In the genomic region with DNA sequence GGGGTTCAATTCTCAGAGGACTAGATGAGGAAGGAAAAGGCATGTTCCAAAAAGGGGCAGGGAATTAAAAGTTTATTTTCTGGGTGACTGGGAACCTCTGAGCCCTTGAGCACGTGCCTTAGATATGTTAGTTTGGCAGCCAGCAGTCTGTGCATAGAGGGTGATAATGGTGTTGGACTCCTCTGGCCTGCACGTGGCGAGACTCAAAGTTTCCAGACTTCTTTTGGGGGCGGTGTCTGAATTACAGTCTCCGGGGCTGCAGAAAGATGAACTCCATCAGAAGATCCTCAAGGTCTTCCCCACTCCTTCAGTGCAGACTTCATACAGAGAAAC, we compare ENCODE assay signal across 8 cellular contexts. TPM values are rescaled to one million over a fixed set of nuclear protein-coding genes. Genes with fewer than 3 reads are reported as not detected.
DNase-seq lines count a peak whose midpoint lies in the region; ATAC-seq, FAIRE-seq and TF ChIP-seq lines count a peak whose summit lies in the region.

No MANE protein-coding gene starts in this region.

- H3K9me3 Mint-ChIP-seq in naive thymus-derived CD8-positive, alpha-beta T cell: no peaks in the 10 kb centered on the region

- peaks cover 8 to 29% (median 18%) of the 10 kb centered on the region in 5 donors for H3K27me3 Mint-ChIP-seq in naive thymus-derived CD8-positive, alpha-beta T cell

- H3K4me3 ChIP-seq in RWPE2 (ENCODE audit: severe bottlenecking) (peak overlapping the region; percentile 45), H1 (ENCODE audit: extremely low read depth in 1 of 4, insufficient read depth in 2 of 4, low read depth in 3 of 4, low read length in 4 of 4) (peak overlapping the region; percentile 50 to 68 (median 64))

- no peak for TF ChIP-seq EP300 in H1 (IDR thresholded peaks at IDR 0.05; ENCODE audit: borderline replicate concordance in 1 of 2, low read depth in 2 of 2, low read length in 2 of 2)

- 54% methylated on average over 5 of the region's 5 CpGs; no CpG with 5 or more reads in 1 of the 2 experiments for WGBS in H1 (ENCODE audit: extremely low coverage in 1 of 2, insufficient coverage in 1 of 2, insufficient read length in 1 of 2, insufficient replicate concordance in 2 of 2, low coverage in 1 of 2, low lambda C conversion rate in 2 of 2, missing lambda C conversion rate in 1 of 2), 2 experiments

- H3K14ac ChIP-seq in H1 (ENCODE audit: insufficient read length): no peak overlapping the region

- H3K36me3 ChIP-seq in RWPE2 (ENCODE audit: low read depth): no peaks in the 10 kb centered on the region
- H3K36me3 ChIP-seq in H1 (ENCODE audit: control insufficient read depth in 2 of 4, insufficient read depth in 4 of 4, low read length in 3 of 4): no peaks in the 10 kb centered on the region

- CTCF ChIA-PET in H1 (lab: Charles Lee; ENCODE audit: partially characterized antibody): interaction anchor here (0.7 to 2.0 kb wide), 4 partner anchors 15 to 159 kb away, joined by 3 to 5 read pairs (median 4); no protein-coding TSS in a partner anchor

- H3K4me2 ChIP-seq in H1 (ENCODE audit: insufficient read depth in 1 of 2, low read depth in 2 of 2, low read length in 2 of 2): peak overlapping the region; percentile 73 to 98

- peak overlapping the region; percentile 79; the same call in 1 of the 2 replicates for H3K18ac ChIP-seq in H1 (ENCODE audit: extremely low read depth, low read length)

- peaks cover 15 to 30% of the 10 kb centered on the region in 2 experiments for H3K79me2 ChIP-seq in H1 (ENCODE audit: control insufficient read depth in 1 of 2, insufficient read depth in 2 of 2, low read length in 2 of 2)

- H3K4ac ChIP-seq in H1 (replicated peaks; ENCODE audit: insufficient read length, low read depth, low read length): peak overlapping the region; percentile 24

- peak overlapping the region; percentile 40 for H4K91ac ChIP-seq in H1 (replicated peaks; ENCODE audit: insufficient read length, low read length)

- TF ChIP-seq POLR2A in H54 (IDR thresholded peaks at IDR 0.05; ENCODE audit: low read depth, low read length) (no peak), H1 (IDR thresholded peaks at IDR 0.05; ENCODE audit: control extremely low read depth in 1 of 2, low read depth in 2 of 2, low read length in 2 of 2) (no peak)

- no peaks in the 10 kb centered on the region for H3K36me3 Mint-ChIP-seq in naive thymus-derived CD8-positive, alpha-beta T cell

- H3K4me1 Mint-ChIP-seq in naive thymus-derived CD8-positive, alpha-beta T cell: peaks cover 12 to 20% (median 20%) of the 10 kb centered on the region in 4 donors

- H3K27ac Mint-ChIP-seq in naive thymus-derived CD8-positive, alpha-beta T cell: peak overlapping the region in 8 of 10 donors; percentile 20 to 90 (median 48)

- H3K4me1 ChIP-seq in RWPE2 (ENCODE audit: insufficient read depth, poor library complexity, severe bottlenecking) (peaks cover 4% of the 10 kb centered on the region), H1 (replicated peaks in 1 of 4; ENCODE audit: control insufficient read depth in 3 of 4, insufficient read depth in 4 of 4, low read length in 3 of 4) (peaks cover 3 to 14% (median 12%) of the 10 kb centered on the region in 4 experiments)

- 0 out of 2 replicates have a peak overlapping the region, but pooled peaks have one; percentile 49 for H2BK5ac ChIP-seq in H1 (ENCODE audit: low read depth, low read length)

- ATAC-seq in RWPE2 (ENCODE audit: low read depth): peak; percentile 6
- peak in 1 of 2 donors; percentile 9 for ATAC-seq in naive thymus-derived CD8-positive, alpha-beta T cell
- ATAC-seq in HG03159 (IDR thresholded peaks at IDR 0.05; ENCODE audit: unreplicated experiment): no peak

- H4K8ac ChIP-seq in H1 (ENCODE audit: extremely low read depth, insufficient read depth, low read length): peak overlapping the region; percentile 69

- POLR2A ChIA-PET in H1 (lab: Charles Lee; ENCODE audit: partially characterized antibody): interaction anchor here (0.8 to 3.2 kb wide), 11 partner anchors 10 to 181 kb away, joined by 3 to 16 read pairs (median 4); no protein-coding TSS in a partner anchor
- POLR2A ChIA-PET in naive thymus-derived CD8-positive, alpha-beta T cell (lab: Charles Lee): interaction anchor here (1.2 kb wide), 2 partner anchors 9 to 10 kb away, joined by 4 read pairs; no protein-coding TSS in a partner anchor

- peak overlapping the region in 3 of 4 experiments; percentile 70 to 85 (median 85); a peak in 6 of 7 replicates for H3K9ac ChIP-seq in H1 (replicated peaks in 1 of 4; ENCODE audit: extremely low read depth in 1 of 4, low read depth in 3 of 4, low read length in 3 of 4)

- H3K23me2 ChIP-seq in H1 (ENCODE audit: low read depth, low read length): peaks cover 12% of the 10 kb centered on the region

- H3K23ac ChIP-seq in H1 (ENCODE audit: insufficient read length): no peak overlapping the region

- H2AFZ ChIP-seq in H1 (ENCODE audit: low read length): peak overlapping the region; percentile 63; the same call in 1 of the 2 replicates

- TF ChIP-seq CTCF in RWPE2 (IDR thresholded peaks at IDR 0.05; ENCODE audit: poor library complexity, severe bottlenecking) (no peak), H1 (IDR thresholded peaks at IDR 0.05; ENCODE audit: control extremely low read depth in 1 of 3, insufficient read depth in 1 of 3, low read depth in 1 of 3, low read length in 3 of 3) (no peak), GM20000 (IDR thresholded peaks at IDR 0.05; ENCODE audit: extremely low read depth, missing control alignments) (no peak)

- no peak overlapping the region; the same call in 1 of the 2 replicates for H2BK15ac ChIP-seq in H1 (ENCODE audit: low read length)

- H2BK120ac ChIP-seq in H1 (replicated peaks; ENCODE audit: low read depth, low read length): no peak overlapping the region

- H3K27me3 ChIP-seq in RWPE2 (ENCODE audit: insufficient read depth, poor library complexity, severe bottlenecking) (no peaks in the 10 kb centered on the region), H1 (replicated peaks in 1 of 4; ENCODE audit: control insufficient read depth in 3 of 4, extremely low read depth in 1 of 4, insufficient read depth in 3 of 4, low read length in 3 of 4) (peaks cover 0 to 3% (median 0%) of the 10 kb centered on the region in 4 experiments; a peak in 1 of 7 replicates)

- peak overlapping the region; percentile 11 for H4K5ac ChIP-seq in H1 (ENCODE audit: insufficient read length, low read depth, low read length)

- no peak overlapping the region for H2BK20ac ChIP-seq in H1 (ENCODE audit: low read length)

- no peak overlapping the region for H2BK12ac ChIP-seq in H1 (ENCODE audit: low read depth, low read length)

- no peak overlapping the region for H2AK5ac ChIP-seq in H1 (ENCODE audit: low read depth, low read length)

- TF ChIP-seq RAD21 in H1 (IDR thresholded peaks at IDR 0.05 in 1 of 2, conservative IDR thresholded peaks at IDR 0.05 in 1 of 2; ENCODE audit: low read depth in 2 of 2, low read length in 2 of 2): no peak

- DNase-seq in H54 (ENCODE audit: insufficient read length, low spot score) (no peak), RWPE2 (ENCODE audit: low spot score) (no peak), H1 (ENCODE audit: low read depth in 1 of 2, low spot score in 2 of 2) (no peak), GDM1 (lab: John Stamatoyannopoulos, UW) (no peak), GM20000 (ENCODE audit: low spot score) (no peak), SIG-M5 treated with dmso at 0.1 percent for 504 hours (lab: John Stamatoyannopoulos, UW; ENCODE audit: unreplicated experiment) (no peak)
- peak in 3 of 10 donors; percentile 6 to 22 (median 16) for DNase-seq in naive thymus-derived CD8-positive, alpha-beta T cell

- H4K20me1 ChIP-seq in H1 (replicated peaks in 1 of 2; ENCODE audit: control insufficient read depth in 1 of 2, insufficient read depth in 2 of 2, low read length in 2 of 2): peaks cover 11 to 22% of the 10 kb centered on the region in 2 experiments

- H3K4me3 Mint-ChIP-seq in naive thymus-derived CD8-positive, alpha-beta T cell: peak overlapping the region; percentile 79 to 94 (median 87)

- no peak overlapping the region for H3K56ac ChIP-seq in H1 (replicated peaks; ENCODE audit: insufficient read length, low read depth, low read length)

- H3K79me1 ChIP-seq in H1 (ENCODE audit: low read depth, low read length): peaks cover 2% of the 10 kb centered on the region; the same call in 1 of the 2 replicates

- FAIRE-seq in H54 (lab: Jason Lieb, UNC): peak; percentile 33
- FAIRE-seq in H1 (lab: Jason Lieb, UNC): no peak

- H3K27ac ChIP-seq in RWPE2 (ENCODE audit: poor library complexity, severe bottlenecking) (peak overlapping the region; percentile 15), H1 (ENCODE audit: low read depth, low read length) (peak overlapping the region; percentile 83)

- H3K9me3 ChIP-seq in RWPE2 (ENCODE audit: severe bottlenecking) (no peaks in the 10 kb centered on the region), H1 (ENCODE audit: insufficient read depth in 2 of 2, low read depth in 1 of 2, low read length in 1 of 2) (no peaks in the 10 kb centered on the region)

TF ChIP-seq in H1, 55 proteins besides CTCF, POLR2A, EP300 and RAD21 (continues in another document):
- TF ChIP-seq TCF12 (IDR thresholded peaks at IDR 0.05; ENCODE audit: low read depth, low read length) (no peak), POLR2AphosphoS5 (IDR thresholded peaks at IDR 0.05; ENCODE audit: low read depth, low read length) (no peak), MAFK (IDR thresholded peaks at IDR 0.05; ENCODE audit: low read depth, low read length) (no peak), SP1 (IDR thresholded peaks at IDR 0.05; ENCODE audit: low read depth, low read length) (no peak)

RNA-seq across cellular contexts. Expression of a gene that starts 0.9 kb away (rescaled TPM):
- total RNA-seq in H1 (2021; fragmentation: NEBNext Ultra II Directional; extraction: Animal tissue kit (Norgen Biotek cat#: 25700)): 20.6 and 21.7 TPM in 2 replicates
- polyA plus RNA-seq in H1 (2011; rRNA removed): 14.1 and 21.0 TPM in 2 replicates
- 12.7 TPM for polyA plus RNA-seq in H1 (2011; cell fraction: cytosol; rRNA removed)
- 20.6 TPM for polyA plus RNA-seq in H1 (2011; cell fraction: nucleus; rRNA removed)
- polyA plus RNA-seq in H1 (2012, experiment 1 of 2): 8.5 to 15.1 TPM (median 12.1 TPM) in 4 replicates
- polyA plus RNA-seq in H1 (2012, experiment 2 of 2): 6.6 TPM
- polyA plus RNA-seq in H1 (2013, experiment 1 of 2): 15.5 TPM
- polyA plus RNA-seq in H1 (2013, experiment 2 of 2): 17.6 TPM
- polyA minus RNA-seq in H1 (2011; rRNA and poly(A)+ RNA removed): 9.9 and 12.3 TPM in 2 replicates
- polyA minus RNA-seq in H1 (2011; cell fraction: cytosol; rRNA and poly(A)+ RNA removed): 15.9 TPM
- 15.9 TPM for polyA minus RNA-seq in H1 (2011; cell fraction: nucleus; rRNA and poly(A)+ RNA removed)
- under 1 TPM; 0.60 to 0.69 TPM for total RNA-seq in naive thymus-derived CD8-positive, alpha-beta T cell
- polyA plus RNA-seq in naive thymus-derived CD8-positive, alpha-beta T cell: under 1 TPM in 2 of 3 donors, not detected in 1; 0.08 TPM

Comparison
In these comparisons a context has a peak if more than half of its experiments do, and no peak if none do; other contexts are left out.
1. RNA of a gene that starts 0.9 kb away (total RNA-seq): 20.6 to 21.7 TPM in H1; 0.60 to 0.69 TPM in naive thymus-derived CD8-positive, alpha-beta T cell; every median in the first group is over 10 times any median in the second.